Comparison of ENCODE assay signal across 18 cellular contexts in genomic region chr15:56261854-56262509, GRCh38. TPM values are rescaled to one million over a fixed set of nuclear protein-coding genes. Genes with fewer than 3 reads are reported as not detected.
A peak's percentile ranks its signal among the peaks of the same experiment; 100 is the strongest.
DNase-seq lines count a peak whose midpoint lies in the region; ATAC-seq, FAIRE-seq and TF ChIP-seq lines count a peak whose summit lies in the region.
"Had no signal": no experiment of that assay in that cellular context is flagged by ENCODE, and none has a peak within 500 bp of the region (broad histone marks: within the 10 kb centered on the region; RNA-seq: fewer than 3 reads in every experiment).

No MANE protein-coding gene starts in this region.

- no peak overlapping the region for H3K9ac ChIP-seq in mesendoderm (ENCODE audit: low read length)
- H3K9ac ChIP-seq: BLaER1 had no signal

- no peaks in the 10 kb centered on the region for H3K27me3 Mint-ChIP-seq in endothelial cell (ENCODE audit: unreplicated experiment)

- H3K36me3 Mint-ChIP-seq in endothelial cell (ENCODE audit: low read depth, unreplicated experiment): no peaks in the 10 kb centered on the region
- H3K36me3 Mint-ChIP-seq: activated CD8-positive, alpha-beta memory T cell treated with anti-CD3 and anti-CD28 coated beads, Interleukin-2, amount 10 ng/mL, durations not matched to agents 7 days and 5 days; immature natural killer cell had no signal

- H3K4me2 ChIP-seq in mesendoderm (ENCODE audit: low read length): no peak overlapping the region
- H3K4me2 ChIP-seq: BLaER1 had no signal

- no peak overlapping the region for H4K8ac ChIP-seq in mesendoderm (ENCODE audit: low read depth, low read length)

- H3K23ac ChIP-seq in mesendoderm (ENCODE audit: low read length): no peak overlapping the region

- peak; percentile 63 to 79 (median 76) for ATAC-seq in pancreas
- ATAC-seq: activated CD8-positive, alpha-beta memory T cell treated with anti-CD3 and anti-CD28 coated beads, Interleukin-2, amount 10 ng/mL, durations not matched to agents 7 days and 5 days; psoas muscle had no signal

- WGBS in pancreas, 2 donors: 30 to 39% methylated on average over 4 of the region's 4 CpGs
- WGBS in mesendoderm (ENCODE audit: extremely low coverage, insufficient coverage, low lambda C conversion rate): no CpG with 5 or more reads among the region's 4 CpGs

- H3K4ac ChIP-seq in mesendoderm (ENCODE audit: low read depth, low read length): no peak overlapping the region

- no peak overlapping the region for H3K4me3 Mint-ChIP-seq in endothelial cell (ENCODE audit: unreplicated experiment)
- H3K4me3 Mint-ChIP-seq: activated CD8-positive, alpha-beta memory T cell treated with anti-CD3 and anti-CD28 coated beads, Interleukin-2, amount 10 ng/mL, durations not matched to agents 7 days and 5 days; immature natural killer cell had no signal

- DNase-seq in Daoy (ENCODE audit: low read depth) (peak; percentile 17), MV-4-11 (lab: John Stamatoyannopoulos, UW) (peak; percentile 27), pancreas (no peak), mesendoderm (no peak), endothelial cell (ENCODE audit: low spot score) (no peak), left ventricle myocardium inferior (no peak)
- DNase-seq in stimulated activated CD4-positive, alpha-beta T cell treated with anti-CD3 and anti-CD28 coated beads, Interleukin-1b, Interleukin-23, amount 100 ng/mL, for 48 hours: no peak
- DNase-seq: activated CD8-positive, alpha-beta memory T cell treated with anti-CD3 and anti-CD28 coated beads, Interleukin-2, amount 10 ng/mL, durations not matched to agents 7 days and 5 days; activated naive CD4-positive, alpha-beta T cell treated with Interleukin-2 at 50 U/mL for 16 hours; effector memory CD4-positive, alpha-beta T cell; H7; immature natural killer cell; psoas muscle; stimulated activated CD4-positive, alpha-beta T cell treated with anti-CD3 and anti-CD28 coated beads, Interleukin-2, amount 100 ng/mL, for 24 hours; thyroid gland had no signal

- H3K79me1 ChIP-seq in mesendoderm (ENCODE audit: low read length): no peaks in the 10 kb centered on the region

- H3K4me3 ChIP-seq in pancreas (no peak overlapping the region), mesendoderm (ENCODE audit: low read length) (no peak overlapping the region), left ventricle myocardium inferior (no peak overlapping the region)
- H3K4me3 ChIP-seq: BLaER1, psoas muscle, thyroid gland had no signal

- H3K9me3 Mint-ChIP-seq in endothelial cell (ENCODE audit: unreplicated experiment): no peaks in the 10 kb centered on the region

- no peak overlapping the region for H2BK15ac ChIP-seq in mesendoderm (replicated peaks; ENCODE audit: low read depth)

- H3K9me3 ChIP-seq in pancreas (peaks cover 0 to 3% (median 0%) of the 10 kb centered on the region in 4 donors), left ventricle myocardium inferior (replicated peaks) (peaks cover 31% of the 10 kb centered on the region)
- H3K9me3 ChIP-seq: thyroid gland had no signal

- peak; percentile 5 for FAIRE-seq in colon (lab: Jason Lieb, UNC)
- FAIRE-seq in pancreas (lab: Jason Lieb, UNC): no peak

- no peaks in the 10 kb centered on the region for H3K4me1 ChIP-seq in pancreas
- no peaks in the 10 kb centered on the region for H3K4me1 ChIP-seq in mesendoderm (ENCODE audit: control insufficient read depth, low read depth, low read length)
- H3K4me1 ChIP-seq in left ventricle myocardium inferior: no peaks in the 10 kb centered on the region
- H3K4me1 ChIP-seq: BLaER1, psoas muscle, thyroid gland had no signal

- H3K27me3 ChIP-seq in pancreas (no peaks in the 10 kb centered on the region), mesendoderm (ENCODE audit: insufficient read depth, low read length, poor library complexity) (no peaks in the 10 kb centered on the region), left ventricle myocardium inferior (ENCODE audit: low read depth) (no peaks in the 10 kb centered on the region)
- H3K27me3 ChIP-seq: BLaER1, thyroid gland had no signal

- H2BK5ac ChIP-seq in mesendoderm (ENCODE audit: low read length): no peak overlapping the region

- no peak overlapping the region for H3K27ac ChIP-seq in pancreas
- no peak overlapping the region for H3K27ac ChIP-seq in mesendoderm (ENCODE audit: low read depth, low read length)
- no peak overlapping the region for H3K27ac ChIP-seq in left ventricle myocardium inferior (replicated peaks)
- H3K27ac ChIP-seq: BLaER1, HL-60, psoas muscle, thyroid gland had no signal

- H3K79me2 ChIP-seq in mesendoderm (ENCODE audit: control insufficient read depth, insufficient read depth, low read length): no peaks in the 10 kb centered on the region

- no peak overlapping the region for H3K18ac ChIP-seq in mesendoderm (ENCODE audit: low read length)

- no peaks in the 10 kb centered on the region for H3K4me1 Mint-ChIP-seq in endothelial cell (ENCODE audit: unreplicated experiment)
- H3K4me1 Mint-ChIP-seq: immature natural killer cell had no signal

- intact Hi-C loops in pancreas (cut with DNase I) (no loop called here), left ventricle myocardium inferior (cut with micrococcal nuclease) (no loop called here)

- H3K36me3 ChIP-seq in pancreas: no peaks in the 10 kb centered on the region
- H3K36me3 ChIP-seq in mesendoderm (ENCODE audit: control insufficient read depth, insufficient read depth, low read length): no peaks in the 10 kb centered on the region
- no peaks in the 10 kb centered on the region for H3K36me3 ChIP-seq in left ventricle myocardium inferior
- H3K36me3 ChIP-seq: BLaER1, thyroid gland had no signal

- TF ChIP-seq CTCF in pancreas (IDR thresholded peaks at IDR 0.05): no peak
- no peak for TF ChIP-seq CTCF in endothelial cell (IDR thresholded peaks at IDR 0.05; ENCODE audit: unreplicated experiment)
- TF ChIP-seq CTCF in left ventricle myocardium inferior (IDR thresholded peaks at IDR 0.05; ENCODE audit: borderline replicate concordance): no peak

- no peak overlapping the region for H2BK120ac ChIP-seq in mesendoderm (ENCODE audit: low read depth, low read length)

- no peak overlapping the region for H2AK5ac ChIP-seq in mesendoderm (ENCODE audit: low read length)

- no peak overlapping the region for H3K27ac Mint-ChIP-seq in endothelial cell (ENCODE audit: unreplicated experiment)
- H3K27ac Mint-ChIP-seq: activated CD8-positive, alpha-beta memory T cell treated with anti-CD3 and anti-CD28 coated beads, Interleukin-2, amount 10 ng/mL, durations not matched to agents 7 days and 5 days; immature natural killer cell had no signal

- no peak overlapping the region for H3K56ac ChIP-seq in mesendoderm (ENCODE audit: low read length)

- H4K5ac ChIP-seq in mesendoderm (ENCODE audit: low read length): no peak overlapping the region

RNA-seq across cellular contexts. Expression of gene RFX7, which starts 18.3 kb away (rescaled TPM):
- total RNA-seq in Daoy (2014; rRNA removed; shearing (Covaris generic)): 2.6 and 3.2 TPM in 2 replicates
- total RNA-seq in pancreas: 10 to 100 TPM in 1 of 6 donors, 1 to 10 TPM in 5; 4.7 to 12.4 (median 6.4) TPM
- 1 to 10 TPM; 1.3 to 2.1 TPM for polyA plus RNA-seq in pancreas
- polyA plus RNA-seq in mesendoderm (2013, experiment 1 of 2): 18.5 TPM
- 19.7 TPM for polyA plus RNA-seq in mesendoderm (2013, experiment 2 of 2)
- total RNA-seq in endothelial cell (ENCODE audit: unreplicated experiment): 37.7 TPM
- 8.9 TPM for total RNA-seq in left ventricle myocardium inferior

Comparison
In these comparisons a context has a peak if more than half of its experiments do, and no peak if none do; other contexts are left out.
1. DNase-seq: peak in Daoy (single experiment) and MV-4-11 (single experiment); none in pancreas (0 of 6), mesendoderm (single experiment), stimulated activated CD4-positive, alpha-beta T cell treated with anti-CD3 and anti-CD28 coated beads, Interleukin-1b, Interleukin-23, amount 100 ng/mL, for 48 hours (single experiment), endothelial cell (single experiment) and left ventricle myocardium inferior (single experiment).